Comparison of ENCODE assay signal across 8 cellular contexts in the genomic region with DNA sequence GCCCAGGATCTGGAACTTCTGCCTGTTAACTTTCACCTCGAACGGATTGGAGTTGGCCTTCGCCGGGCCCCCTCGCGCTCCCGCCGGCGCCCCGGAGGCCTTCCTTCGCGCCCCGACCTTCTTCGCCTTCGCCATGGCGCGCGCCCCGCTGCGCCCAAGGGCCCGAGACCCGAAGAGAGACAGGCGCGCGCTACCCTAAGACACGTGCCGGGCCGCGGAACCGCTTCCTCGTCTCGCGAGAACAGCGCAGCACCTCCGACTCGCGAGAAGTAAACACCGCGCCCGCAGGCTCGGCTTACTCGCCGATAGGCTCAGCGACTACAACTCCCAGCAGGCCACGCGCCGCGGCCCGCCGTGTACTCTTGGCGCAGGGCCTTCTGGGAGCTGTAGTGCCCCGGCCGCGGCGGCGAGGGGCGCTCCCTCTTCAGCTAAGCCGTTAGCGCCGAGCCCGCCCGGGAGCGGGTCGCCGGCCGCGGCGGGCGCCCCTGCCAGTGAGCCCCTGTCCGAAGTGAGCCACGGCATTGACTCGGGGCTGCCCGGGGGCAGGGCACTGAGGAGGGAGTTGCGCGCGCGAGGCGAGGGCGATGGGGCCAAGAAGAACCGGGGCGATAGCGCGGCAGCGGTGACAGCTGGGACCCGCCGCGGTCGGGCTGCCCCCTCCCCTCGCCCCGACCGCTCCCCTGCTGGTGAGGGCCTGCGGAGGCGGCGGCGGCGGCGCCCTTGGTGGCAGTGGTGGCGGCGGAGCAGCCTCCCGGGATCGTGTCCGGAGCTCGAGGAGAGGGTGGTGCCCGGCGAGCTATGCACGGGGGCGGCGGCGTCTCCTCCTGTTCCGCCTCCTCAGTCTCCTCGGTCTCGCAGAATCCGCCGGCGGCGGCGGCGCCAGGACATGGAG.
DNase-seq lines count a peak whose midpoint lies in the region; ATAC-seq lines count a peak whose summit lies in the region.

GRK4 (plus strand) TSS at position 387 of the 892 bp plus-strand sequence; CDS start at position 887, 500 bp downstream.
NOP14 (minus strand) TSS at position 222 of the 892 bp plus-strand sequence; CDS start at position 135, 87 bp downstream.

- H3K4me1 ChIP-seq in BLaER1 treated with 17β-estradiol and CSF1 and Interleukin-3, amounts not matched to agents 10 nM and 100 nM: peaks cover 23 to 28% (median 25%) of the 10 kb centered on the region in 10 experiments

- ATAC-seq in HG03457 (IDR thresholded peaks at IDR 0.05; ENCODE audit: unreplicated experiment): peak; percentile 89

- H3K27me3 ChIP-seq in BLaER1 treated with 17β-estradiol and CSF1 and Interleukin-3, amounts not matched to agents 10 nM and 100 nM: no peaks in the 10 kb centered on the region
- H3K27me3 ChIP-seq in layer of hippocampus (ENCODE audit: control insufficient read depth, insufficient read depth, low read length): no peaks in the 10 kb centered on the region

- peak within 1 kb of the TSS; percentile 70 to 93 (median 78) for H3K4me3 ChIP-seq in BLaER1 treated with 17β-estradiol and CSF1 and Interleukin-3, amounts not matched to agents 10 nM and 100 nM

- H3K36me3 ChIP-seq in BLaER1 treated with 17β-estradiol and CSF1 and Interleukin-3, amounts not matched to agents 10 nM and 100 nM: peaks cover 5 to 24% (median 18%) of the 10 kb centered on the region in 11 experiments

- H3K9me3 ChIP-seq in BLaER1 treated with 17β-estradiol and CSF1 and Interleukin-3, amounts not matched to agents 10 nM and 100 nM (replicated peaks in 1 of 11): no peaks in the 10 kb centered on the region

- H3K4me2 ChIP-seq in BLaER1 treated with 17β-estradiol and CSF1 and Interleukin-3, amounts not matched to agents 10 nM and 100 nM: peak within 1 kb of the TSS; percentile 91 to 99 (median 96)

- H4K20me1 ChIP-seq in BLaER1 treated with 17β-estradiol and CSF1 and Interleukin-3, amounts not matched to agents 10 nM and 100 nM: peaks cover 25 to 44% (median 37%) of the 10 kb centered on the region in 11 experiments; a peak in 21 of 22 replicates

- peak within 1 kb of the TSS; percentile 86 to 99 (median 94) for H3K9ac ChIP-seq in BLaER1 treated with 17β-estradiol and CSF1 and Interleukin-3, amounts not matched to agents 10 nM and 100 nM

- peak within 1 kb of the TSS; percentile 85 to 99 (median 93) for H3K27ac ChIP-seq in BLaER1 treated with 17β-estradiol and CSF1 and Interleukin-3, amounts not matched to agents 10 nM and 100 nM
- peak within 1 kb of the TSS; percentile 77 for H3K27ac ChIP-seq in cingulate gyrus (ENCODE audit: low read depth, low read length)
- peak within 1 kb of the TSS; percentile 76 for H3K27ac ChIP-seq in layer of hippocampus (ENCODE audit: low read depth, low read length)

- DNase-seq in GM19240 (ENCODE audit: insufficient read length, low spot score): peak; percentile 96
- peak; percentile 83 for DNase-seq in NCI-H510A treated with DMSO at 0.1 percent for 48 hours (lab: John Stamatoyannopoulos, UW)
- peak; percentile 95 to 98 for DNase-seq in activated CD4-positive, alpha-beta T cell treated with anti-CD3 and anti-CD28 coated beads for 4 hours
- DNase-seq in stimulated activated CD4-positive, alpha-beta T cell treated with anti-CD3 and anti-CD28 coated beads, Interleukin-1b, Interleukin-23, amount 100 ng/mL, for 24 hours (ENCODE audit: low read depth in 4 of 4, low spot score in 1 of 4): peak; percentile 89 to 96 (median 94)

Comparison
In these comparisons a context has a peak if more than half of its experiments do, and no peak if none do; other contexts are left out.
1. Peak in every context shown above with its lines: DNase-seq, ATAC-seq, H3K4me3 ChIP-seq and H3K27ac ChIP-seq.